ENCODE assay signal across 8 cellular contexts in the genomic region with DNA sequence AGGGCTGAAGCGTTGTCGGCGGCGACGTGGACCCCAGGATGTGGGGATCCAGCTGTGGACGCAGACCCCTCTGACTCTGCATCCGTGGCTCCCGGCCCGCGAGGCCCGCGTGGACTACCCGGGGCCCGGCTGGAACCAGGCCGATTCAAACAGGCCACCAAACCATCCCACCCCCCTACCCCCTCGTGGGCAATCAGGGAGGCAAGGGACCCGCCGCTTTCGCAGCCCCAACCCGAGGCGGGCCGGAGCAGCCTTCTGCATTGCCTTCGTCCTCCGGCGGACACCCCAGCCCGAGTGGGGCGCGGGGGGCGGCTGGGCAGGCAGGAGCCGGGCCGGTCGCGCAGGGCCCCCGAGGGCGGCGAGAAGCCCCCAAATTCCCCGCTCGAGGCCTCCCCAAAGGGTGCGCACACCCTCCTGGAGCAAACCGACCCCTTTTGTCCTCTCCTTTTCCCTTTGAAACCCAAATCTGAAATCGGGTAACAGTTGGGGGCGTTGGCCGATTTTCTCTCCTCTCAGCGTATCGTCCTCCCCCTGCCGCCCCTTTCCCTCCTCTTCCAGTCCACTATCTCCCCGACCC. TPM values are rescaled to one million over a fixed set of nuclear protein-coding genes. Genes with fewer than 3 reads are reported as not detected.
DNase-seq lines count a peak whose midpoint lies in the region; ATAC-seq, FAIRE-seq and TF ChIP-seq lines count a peak whose summit lies in the region.

No MANE protein-coding gene starts in this region.

- H3K4me3 ChIP-seq in AG10803 (ENCODE audit: low read length) (peak overlapping the region; percentile 39), HL-60 (replicated peaks; ENCODE audit: insufficient read depth, low read length) (peak overlapping the region; percentile 25), adipocyte (ENCODE audit: low read length) (peak overlapping the region; percentile 65)

- H3K4me1 ChIP-seq in adipocyte (ENCODE audit: control insufficient read depth, insufficient read depth, low read length): peaks cover 8% of the 10 kb centered on the region
- H3K4me1 ChIP-seq in foreskin keratinocyte: peaks cover 7% of the 10 kb centered on the region

- peak overlapping the region; percentile 25 for H3K4me3 Mint-ChIP-seq in memory B cell

- H3K9ac ChIP-seq in adipocyte (ENCODE audit: low read length): no peak overlapping the region

- peaks cover 3% of the 10 kb centered on the region for H3K36me3 Mint-ChIP-seq in memory B cell

- DNase-seq in AG10803 (ENCODE audit: low read depth) (no peak), HL-60 (ENCODE audit: low read depth in 1 of 2, low spot score in 1 of 2) (no peak), adipocyte (ENCODE audit: low read depth) (peak; percentile 6), memory B cell (ENCODE audit: low spot score in 2 of 2) (peak in 1 of 2 donors; percentile 4), SW480 (ENCODE audit: low spot score) (no peak), foreskin keratinocyte (no peak), HCEC 1CT (no peak), GM19239 (ENCODE audit: insufficient read length, low spot score) (no peak)

- no peak overlapping the region for H3K27ac ChIP-seq in HL-60 (replicated peaks)
- no peak overlapping the region for H3K27ac ChIP-seq in foreskin keratinocyte

- H3K9me3 Mint-ChIP-seq in memory B cell: no peaks in the 10 kb centered on the region

- no peak overlapping the region for H3K27ac Mint-ChIP-seq in memory B cell

- H3K4me1 Mint-ChIP-seq in memory B cell: peaks cover 15% of the 10 kb centered on the region

- peaks cover 2% of the 10 kb centered on the region for H3K36me3 ChIP-seq in adipocyte (ENCODE audit: control insufficient read depth, insufficient read depth, low read length, severe bottlenecking)

- no peaks in the 10 kb centered on the region for H3K9me3 ChIP-seq in adipocyte (ENCODE audit: control insufficient read depth, low read length)

- ATAC-seq in memory B cell (ENCODE audit: low read depth): peak; percentile 10
- no peak for ATAC-seq in foreskin keratinocyte

- no peak for FAIRE-seq in GM19239 (lab: Jason Lieb, UNC)

- peaks cover 16% of the 10 kb centered on the region for H3K27me3 Mint-ChIP-seq in memory B cell

- peaks cover 75% of the 10 kb centered on the region for H3K27me3 ChIP-seq in HL-60 (ENCODE audit: insufficient read depth, poor library complexity, severe bottlenecking)
- H3K27me3 ChIP-seq in adipocyte (replicated peaks; ENCODE audit: control insufficient read depth, insufficient read depth, low read length): peaks cover 59% of the 10 kb centered on the region
- H3K27me3 ChIP-seq in foreskin keratinocyte: peaks cover 78% of the 10 kb centered on the region

- no peak for TF ChIP-seq CTCF in AG10803 (conservative IDR thresholded peaks at IDR 0.05; ENCODE audit: low read length)
- no peak for TF ChIP-seq CTCF in HL-60 (IDR thresholded peaks at IDR 0.05; ENCODE audit: insufficient read depth, low read length)
- TF ChIP-seq CTCF in foreskin keratinocyte (conservative IDR thresholded peaks at IDR 0.05): no peak

RNA-seq across cellular contexts. Expression of a gene that starts 7.3 kb away (rescaled TPM):
- not detected in 2 replicates for total RNA-seq in foreskin keratinocyte
- not detected in 2 replicates for polyA plus RNA-seq in foreskin keratinocyte

RNA-seq across cellular contexts. Expression of a gene that starts 53.4 kb away (rescaled TPM):
- total RNA-seq in foreskin keratinocyte: 15.4 and 16.0 TPM in 2 replicates
- 6.5 and 9.0 TPM in 2 replicates for polyA plus RNA-seq in foreskin keratinocyte
